ENCODE assay signal across 31 cellular contexts in the genomic region with DNA sequence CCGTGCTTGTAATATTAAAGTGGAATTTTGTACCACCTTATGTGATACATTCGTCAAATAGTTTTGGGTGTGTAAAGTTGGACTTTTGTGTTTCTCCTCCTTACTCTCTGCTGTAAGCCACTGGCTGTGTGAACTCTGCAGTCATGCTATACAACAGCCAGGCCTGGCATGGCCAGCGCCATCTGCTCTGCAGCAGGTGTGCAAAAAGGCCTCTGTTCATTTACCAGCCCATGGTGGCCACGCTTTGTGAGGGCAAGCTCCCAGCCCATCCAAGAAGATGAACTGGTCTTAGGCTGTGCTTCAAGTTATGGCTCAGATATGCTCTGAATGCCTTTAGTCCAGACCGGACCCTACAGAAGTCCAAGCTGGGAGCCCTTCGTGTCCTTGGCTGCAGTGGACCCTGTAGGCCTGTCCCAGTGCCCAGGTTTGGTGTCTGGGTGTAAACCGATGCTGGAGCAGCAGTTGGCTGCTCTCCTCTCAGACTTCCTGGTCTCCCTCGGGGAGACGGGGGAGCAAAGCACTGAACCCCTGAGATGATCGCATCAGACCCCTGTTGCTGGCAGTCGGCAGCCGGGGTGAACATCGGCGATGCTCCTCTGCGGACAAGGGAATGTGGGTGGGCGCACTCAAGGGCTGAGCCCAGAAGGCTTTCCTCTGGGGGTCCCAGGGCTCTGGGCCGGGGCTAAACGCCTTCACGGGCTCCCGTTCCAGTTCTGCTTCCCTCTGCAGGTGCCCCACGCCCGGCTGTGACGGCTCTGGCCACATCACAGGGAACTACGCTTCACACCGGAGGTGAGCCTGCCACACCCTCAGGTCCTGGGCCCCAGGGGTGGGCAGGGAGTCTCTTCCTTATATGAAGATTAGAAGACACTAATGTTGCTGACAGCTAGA. TPM values are rescaled to one million over a fixed set of nuclear protein-coding genes. Genes with fewer than 3 reads are reported as not detected.
DNase-seq lines count a peak whose midpoint lies in the region; ATAC-seq lines count a peak whose summit lies in the region.
"Had no signal": no experiment of that assay in that cellular context is flagged by ENCODE, and none has a peak within 500 bp of the region (broad histone marks: within the 10 kb centered on the region; RNA-seq: fewer than 3 reads in every experiment).

No MANE protein-coding gene starts in this region.

- intact Hi-C loops in right cardiac atrium (cut with DNase I) (no loop called here), cardiac septum (cut with DNase I) (no loop called here)

- H3K4me1 Mint-ChIP-seq in central memory CD8-positive, alpha-beta T cell = peaks cover 31% of the 10 kb centered on the region

- no peaks in the 10 kb centered on the region for H3K9me3 ChIP-seq in right cardiac atrium (ENCODE audit: control insufficient read depth, low read length)
- H3K9me3 ChIP-seq: body of pancreas, left lung, MG63, mucosa of descending colon, neutrophil, stomach had no signal

- H3K4me3 Mint-ChIP-seq in central memory CD8-positive, alpha-beta T cell = peak overlapping the region; percentile 46
- H3K4me3 Mint-ChIP-seq: activated naive CD4-positive, alpha-beta T cell treated with anti-CD3 and anti-CD28 coated beads, Interleukin-2, amount 50 U/mL, for 24 hours; HFFc6; type B pancreatic cell had no signal

- H3K27me3 Mint-ChIP-seq in central memory CD8-positive, alpha-beta T cell = peaks cover 36% of the 10 kb centered on the region
- H3K27me3 Mint-ChIP-seq: activated naive CD4-positive, alpha-beta T cell treated with anti-CD3 and anti-CD28 coated beads, Interleukin-2, amount 50 U/mL, for 24 hours had no signal

- ATAC-seq in right cardiac atrium = no peak
- peak; percentile 83 for ATAC-seq in central memory CD8-positive, alpha-beta T cell (replicated peaks; ENCODE audit: extremely low read depth, poor library complexity, severe bottlenecking)
- ATAC-seq in stimulated activated naive CD8-positive, alpha-beta T cell treated with anti-CD3 and anti-CD28 coated beads, Interleukin-15, Interleukin-2, amounts not matched to agents 100 U/mL and 50 U/mL, for 24 hours = no peak
- ATAC-seq: activated CD4-positive, CD25-positive, alpha-beta regulatory T cell treated with anti-CD3 and anti-CD28 coated beads, Interleukin-2, amount 50 U/mL, for 24 hours; body of pancreas; left lung; mucosa of descending colon; Panc1 had no signal

- H3K4me3 ChIP-seq in right cardiac atrium (ENCODE audit: low read length) = no peak overlapping the region
- H3K4me3 ChIP-seq: body of pancreas, left lung, MG63, mucosa of descending colon, stomach had no signal

- no peaks in the 10 kb centered on the region for H3K9me3 Mint-ChIP-seq in central memory CD8-positive, alpha-beta T cell
- H3K9me3 Mint-ChIP-seq: activated naive CD4-positive, alpha-beta T cell treated with anti-CD3 and anti-CD28 coated beads, Interleukin-2, amount 50 U/mL, for 24 hours; HFFc6; IgD-negative memory B cell; type B pancreatic cell had no signal

- no peaks in the 10 kb centered on the region for H3K27me3 ChIP-seq in right cardiac atrium (ENCODE audit: control insufficient read depth, insufficient read depth)
- H3K27me3 ChIP-seq: body of pancreas, left lung, MG63, neutrophil, stomach had no signal

- no peak overlapping the region for H3K27ac Mint-ChIP-seq in central memory CD8-positive, alpha-beta T cell (ENCODE audit: low read depth)
- H3K27ac Mint-ChIP-seq: activated naive CD4-positive, alpha-beta T cell treated with anti-CD3 and anti-CD28 coated beads, Interleukin-2, amount 50 U/mL, for 24 hours; HFFc6; IgD-negative memory B cell; type B pancreatic cell had no signal

- no peak overlapping the region for H3K27ac ChIP-seq in right cardiac atrium (ENCODE audit: low read length)
- H3K27ac ChIP-seq: body of pancreas, HL-60, left lung, neutrophil, stomach had no signal

- 91% methylated on average over 25 of the region's 25 CpGs for WGBS in right cardiac atrium

- peaks cover 8% of the 10 kb centered on the region for H3K4me1 ChIP-seq in right cardiac atrium (ENCODE audit: control insufficient read depth, insufficient read depth, low read length)

- no peaks in the 10 kb centered on the region for H3K36me3 Mint-ChIP-seq in central memory CD8-positive, alpha-beta T cell (ENCODE audit: insufficient read depth)
- H3K36me3 Mint-ChIP-seq: activated naive CD4-positive, alpha-beta T cell treated with anti-CD3 and anti-CD28 coated beads, Interleukin-2, amount 50 U/mL, for 24 hours; IgD-negative memory B cell; type B pancreatic cell had no signal

- peak in 2 of 3 donors; percentile 6 to 47 for DNase-seq in right cardiac atrium
- no peak for DNase-seq in cardiac septum (ENCODE audit: low spot score)
- DNase-seq in T follicular helper cell (ENCODE audit: low read depth) = peak; percentile 11
- DNase-seq in central memory CD8-positive, alpha-beta T cell (ENCODE audit: low spot score in 2 of 2) = peak in 1 of 2 donors; percentile 18
- no peak for DNase-seq in HuH-7 (ENCODE audit: low spot score)
- no peak for DNase-seq in stimulated activated naive CD8-positive, alpha-beta T cell treated with anti-CD3 and anti-CD28 coated beads, Interleukin-15, Interleukin-2, amounts not matched to agents 100 U/mL and 50 U/mL, for 24 hours
- no peak for DNase-seq in UCSD-AML1 (lab: John Stamatoyannopoulos, UW; ENCODE audit: unreplicated experiment)
- DNase-seq: activated CD8-positive, alpha-beta memory T cell treated with anti-CD3 and anti-CD28 coated beads, Interleukin-2, amount 50 U/mL, for 4 hours; body of pancreas; Calu3; cortex of kidney; head of caudate nucleus; HFFc6; MG63; NCI-H1417 treated with DMSO at 0.1 percent for 48 hours; NCI-H2107; NCI-H510A treated with DMSO at 0.1 percent for 48 hours; NK-92 treated with Interleukin-12 subunit alpha and Interleukin-12 subunit beta, amount 100 ng/mL, for 24 hours; small intestine; stimulated activated CD4-positive, alpha-beta T cell treated with anti-CD3 and anti-CD28 coated beads, Interleukin-2, amount 100 ng/mL, for 48 hours; stomach; T1000 had no signal

RNA-seq across cellular contexts. Expression of a gene that starts 28.6 kb away (rescaled TPM):
- total RNA-seq in right cardiac atrium (100 to 1,000 TPM in 1 of 4 donors, 10 to 100 TPM in 3; 62.2 to 101 (median 85.7) TPM), cardiac septum (46.9 TPM)
- 44.1 TPM for polyA plus RNA-seq in right cardiac atrium

Comparison
In these comparisons a context has a peak if more than half of its experiments do, and no peak if none do; other contexts are left out.
1. DNase-seq: peak in right cardiac atrium (2 of 3) and T follicular helper cell (single experiment); none in cardiac septum (single experiment), HuH-7 (single experiment), stimulated activated naive CD8-positive, alpha-beta T cell treated with anti-CD3 and anti-CD28 coated beads, Interleukin-15, Interleukin-2, amounts not matched to agents 100 U/mL and 50 U/mL, for 24 hours (single experiment) and UCSD-AML1 (single experiment).